ENCODE assay signal across 8 cellular contexts in genomic region chr4:42519803-42520417, GRCh38.
DNase-seq lines count a peak whose midpoint lies in the region; ATAC-seq and TF ChIP-seq lines count a peak whose summit lies in the region.

No MANE protein-coding gene starts in this region.

- no peak overlapping the region for H3K4me3 Mint-ChIP-seq in CD4-positive, alpha-beta T cell
- H3K4me3 Mint-ChIP-seq in T-helper 2 cell treated with Interferon-gamma antibody and Interleukin-4, amounts not matched to agents 5 μg/mL and 100 μg/mL, for 36 hours, result no peak overlapping the region
- H3K4me3 Mint-ChIP-seq in memory B cell, result no peak overlapping the region

- no peaks in the 10 kb centered on the region for H4K20me1 ChIP-seq in KMS-11 (ENCODE audit: insufficient read depth)

- ATAC-seq in CD4-positive, alpha-beta T cell (ENCODE audit: poor library complexity), result peak; percentile 52
- ATAC-seq in GM18511 (IDR thresholded peaks at IDR 0.05; ENCODE audit: unreplicated experiment) (peak; percentile 75), memory B cell (ENCODE audit: low read depth) (peak; percentile 38), GM19452 (IDR thresholded peaks at IDR 0.05; ENCODE audit: unreplicated experiment) (no peak)

- H3K36me3 Mint-ChIP-seq in CD4-positive, alpha-beta T cell (ENCODE audit: low read depth), result peaks cover 53% of the 10 kb centered on the region
- H3K36me3 Mint-ChIP-seq in T-helper 2 cell treated with Interferon-gamma antibody and Interleukin-4, amounts not matched to agents 5 μg/mL and 100 μg/mL, for 36 hours (ENCODE audit: low read depth), result peaks cover 3% of the 10 kb centered on the region
- peaks cover 14% of the 10 kb centered on the region for H3K36me3 Mint-ChIP-seq in memory B cell

- intact Hi-C loops in CD4-positive, alpha-beta T cell (cut with DNase I, micrococcal nuclease), result loop anchor here (5.0 to 10.0 kb wide), 5 partner anchors 145 to 1238 kb away; no protein-coding TSS in a partner anchor
- intact Hi-C loops in colonic mucosa (cut with DNase I), result loop anchor here (2.0 to 10.0 kb wide), 3 partner anchors 115 to 237 kb away; no protein-coding TSS in a partner anchor

- H3K9ac ChIP-seq in KMS-11, result no peak overlapping the region
- no peak overlapping the region for H3K9ac ChIP-seq in colonic mucosa (ENCODE audit: low read depth in 2 of 2, low read length in 2 of 2)

- CTCF ChIA-PET in CD4-positive, alpha-beta T cell (lab: Charles Lee), result interaction anchor here (0.9 to 2.7 kb wide), 5 partner anchors 11 to 1239 kb away, joined by 3 to 7 read pairs (median 3); no protein-coding TSS in a partner anchor

- H3K9me3 Mint-ChIP-seq in CD4-positive, alpha-beta T cell, result no peaks in the 10 kb centered on the region
- no peaks in the 10 kb centered on the region for H3K9me3 Mint-ChIP-seq in T-helper 2 cell treated with Interferon-gamma antibody and Interleukin-4, amounts not matched to agents 5 μg/mL and 100 μg/mL, for 36 hours
- no peaks in the 10 kb centered on the region for H3K9me3 Mint-ChIP-seq in memory B cell

- no peaks in the 10 kb centered on the region for H3K27me3 Mint-ChIP-seq in CD4-positive, alpha-beta T cell
- no peaks in the 10 kb centered on the region for H3K27me3 Mint-ChIP-seq in T-helper 2 cell treated with Interferon-gamma antibody and Interleukin-4, amounts not matched to agents 5 μg/mL and 100 μg/mL, for 36 hours (ENCODE audit: low read depth)
- no peaks in the 10 kb centered on the region for H3K27me3 Mint-ChIP-seq in memory B cell

- no peak overlapping the region for H3K27ac Mint-ChIP-seq in CD4-positive, alpha-beta T cell
- no peak overlapping the region for H3K27ac Mint-ChIP-seq in T-helper 2 cell treated with Interferon-gamma antibody and Interleukin-4, amounts not matched to agents 5 μg/mL and 100 μg/mL, for 36 hours
- H3K27ac Mint-ChIP-seq in memory B cell, result no peak overlapping the region

- H2AFZ ChIP-seq in KMS-11 (ENCODE audit: low read depth), result no peak overlapping the region

- DNase-seq in CD4-positive, alpha-beta T cell, result peak in 7 of 10 experiments; percentile 3 to 35 (median 14)
- peak; percentile 15 for DNase-seq in T-helper 2 cell treated with Interferon-gamma antibody and Interleukin-4, amounts not matched to agents 5 μg/mL and 100 μg/mL, for 36 hours (ENCODE audit: low spot score)
- DNase-seq in colonic mucosa (peak; percentile 54), memory B cell (ENCODE audit: low spot score in 2 of 2) (peak; percentile 36 to 48), stromal cell of bone marrow (ENCODE audit: low read depth) (peak; percentile 13)

- no peak overlapping the region for H3K27ac ChIP-seq in CD4-positive, alpha-beta T cell (ENCODE audit: low read depth, low read length)
- H3K27ac ChIP-seq in KMS-11 (no peak overlapping the region), colonic mucosa (no peak overlapping the region)

- no peaks in the 10 kb centered on the region for H3K27me3 ChIP-seq in CD4-positive, alpha-beta T cell (ENCODE audit: control insufficient read depth, insufficient read depth, low read length)
- H3K27me3 ChIP-seq in KMS-11 (ENCODE audit: insufficient read depth, low read depth), result no peaks in the 10 kb centered on the region
- no peaks in the 10 kb centered on the region for H3K27me3 ChIP-seq in colonic mucosa

- peak; percentile 79 for TF ChIP-seq CTCF in CD4-positive, alpha-beta T cell (IDR thresholded peaks at IDR 0.05)
- TF ChIP-seq CTCF in KMS-11 (conservative IDR thresholded peaks at IDR 0.05; ENCODE audit: low read depth, low read length) (peak; percentile 63), colonic mucosa (IDR thresholded peaks at IDR 0.05) (peak; percentile 43)

- no peaks in the 10 kb centered on the region for H3K4me1 Mint-ChIP-seq in CD4-positive, alpha-beta T cell (ENCODE audit: low read depth)
- H3K4me1 Mint-ChIP-seq in T-helper 2 cell treated with Interferon-gamma antibody and Interleukin-4, amounts not matched to agents 5 μg/mL and 100 μg/mL, for 36 hours (ENCODE audit: low read depth), result no peaks in the 10 kb centered on the region
- H3K4me1 Mint-ChIP-seq in memory B cell, result peaks cover 3% of the 10 kb centered on the region

- peaks cover 21% of the 10 kb centered on the region for H3K4me1 ChIP-seq in KMS-11 (ENCODE audit: low read depth, poor library complexity, severe bottlenecking)
- H3K4me1 ChIP-seq in colonic mucosa, result no peaks in the 10 kb centered on the region

- no peaks in the 10 kb centered on the region for H3K9me3 ChIP-seq in CD4-positive, alpha-beta T cell (ENCODE audit: control insufficient read depth, low read length)
- no peaks in the 10 kb centered on the region for H3K9me3 ChIP-seq in colonic mucosa

- POLR2A ChIA-PET in CD4-positive, alpha-beta T cell (lab: Charles Lee), result no interaction called here

- H3K79me2 ChIP-seq in KMS-11 (ENCODE audit: insufficient read depth, low read depth), result no peaks in the 10 kb centered on the region

- H3K36me3 ChIP-seq in KMS-11 (ENCODE audit: insufficient read depth) (no peaks in the 10 kb centered on the region), colonic mucosa (no peaks in the 10 kb centered on the region)

- H3K4me2 ChIP-seq in KMS-11, result no peak overlapping the region

- no peak overlapping the region for H3K4me3 ChIP-seq in KMS-11 (IDR thresholded peaks at IDR 0.05; ENCODE audit: insufficient read depth, low read depth, low read length)
- no peak overlapping the region for H3K4me3 ChIP-seq in colonic mucosa
